Comparison of ENCODE assay signal across 12 cellular contexts in genomic region chr9:37081507-37081906, GRCh38. TPM values are rescaled to one million over a fixed set of nuclear protein-coding genes. Genes with fewer than 3 reads are reported as not detected.
DNase-seq lines count a peak whose midpoint lies in the region; ATAC-seq and TF ChIP-seq lines count a peak whose summit lies in the region.
"Not testable (repeated sequence)": the region's sequence is repeated elsewhere in the genome, so short reads cannot be mapped to it uniquely, and the experiment has no call there.
"Had no signal": no experiment of that assay in that cellular context is flagged by ENCODE, and none has a peak within 500 bp of the region (broad histone marks: within the 10 kb centered on the region; RNA-seq: fewer than 3 reads in every experiment).

No MANE protein-coding gene starts in this region.

- not testable (repeated sequence) for H3K36me3 ChIP-seq in GM23338 (ENCODE audit: insufficient read depth); PC-9 (ENCODE audit: low read depth); left ventricle myocardium inferior

- not testable (repeated sequence) for H3K9me3 Mint-ChIP-seq in CD4-positive, alpha-beta T cell; GM23338; activated CD4-positive, alpha-beta memory T cell treated with anti-CD3 and anti-CD28 coated beads, Interleukin-2, amount 10 ng/mL, durations not matched to agents 7 days and 5 days; activated naive CD8-positive, alpha-beta T cell treated with anti-CD3 and anti-CD28 coated beads for 36 hours; natural killer cell treated with Interleukin-12 subunit alpha and Interleukin-12 subunit beta and Interleukin-15 and Interleukin-18, amount 100 ng/mL, for 72 hours; stimulated activated memory B cell treated with anti-CD40 and anti-IgM and Interleukin-4, amounts not matched to agents 10 μg/mL and 1 μg/mL and 100 μg/mL, for 72 hours

- H3K4me1 Mint-ChIP-seq in CD4-positive, alpha-beta T cell (ENCODE audit: low read depth) = peaks cover 72% of the 10 kb centered on the region
- H3K4me1 Mint-ChIP-seq in GM23338 = peaks cover 17% of the 10 kb centered on the region
- peaks cover 49% of the 10 kb centered on the region for H3K4me1 Mint-ChIP-seq in activated CD4-positive, alpha-beta memory T cell treated with anti-CD3 and anti-CD28 coated beads, Interleukin-2, amount 10 ng/mL, durations not matched to agents 7 days and 5 days
- H3K4me1 Mint-ChIP-seq in activated naive CD8-positive, alpha-beta T cell treated with anti-CD3 and anti-CD28 coated beads for 36 hours = peaks cover 51% of the 10 kb centered on the region
- H3K4me1 Mint-ChIP-seq in natural killer cell treated with Interleukin-12 subunit alpha and Interleukin-12 subunit beta and Interleukin-15 and Interleukin-18, amount 100 ng/mL, for 72 hours (ENCODE audit: low read depth in 2 of 2) = peaks cover 23 to 35% of the 10 kb centered on the region in 2 donors
- H3K4me1 Mint-ChIP-seq in stimulated activated memory B cell treated with anti-CD40 and anti-IgM and Interleukin-4, amounts not matched to agents 10 μg/mL and 1 μg/mL and 100 μg/mL, for 72 hours = peaks cover 67% of the 10 kb centered on the region

- CTCF ChIA-PET in CD4-positive, alpha-beta T cell (lab: Charles Lee) = interaction anchor here (0.7 to 1.5 kb wide), 3 partner anchors 38 to 43 kb away, joined by 3 to 4 read pairs (median 3); no protein-coding TSS in a partner anchor
- CTCF ChIA-PET in PC-9 (lab: Charles Lee) = interaction anchor here (0.6 kb wide), 1 partner anchor 649 kb away, joined by 8 read pairs; no protein-coding TSS in a partner anchor
- CTCF ChIA-PET in activated CD4-positive, alpha-beta memory T cell treated with anti-CD3 and anti-CD28 coated beads, Interleukin-2, amount 10 ng/mL, durations not matched to agents 7 days and 5 days (lab: Charles Lee) = interaction anchor here (1.2 kb wide), 1 partner anchor 39 kb away, joined by 3 read pairs; the partner anchor contains the start of gene ZCCHC7

- not testable (repeated sequence) for BruUV-seq in PC-9 (replicated peaks; lab: Mats Ljungman, UMichigan)

- not testable (repeated sequence) for H3K9me2 ChIP-seq in GM23338 (ENCODE audit: insufficient read depth); PC-9 (ENCODE audit: insufficient read depth)

- not testable (repeated sequence) for ATAC-seq in CD4-positive, alpha-beta T cell (ENCODE audit: poor library complexity); GM23338; natural killer cell treated with Interleukin-12 subunit alpha and Interleukin-12 subunit beta and Interleukin-15 and Interleukin-18, amount 100 ng/mL, for 72 hours; stimulated activated memory B cell treated with anti-CD40 and anti-IgM and Interleukin-4, amounts not matched to agents 10 μg/mL and 1 μg/mL and 100 μg/mL, for 72 hours

- not testable (repeated sequence) for H2AFZ ChIP-seq in GM23338, PC-9

- not testable (repeated sequence) for H3K27ac ChIP-seq in CD4-positive, alpha-beta T cell (ENCODE audit: low read depth, low read length); GM23338 (ENCODE audit: low read depth); PC-9; left ventricle myocardium inferior (replicated peaks)

- peaks cover 57% of the 10 kb centered on the region for H3K79me2 ChIP-seq in GM23338 (replicated peaks; ENCODE audit: insufficient read depth)
- H3K79me2 ChIP-seq in PC-9 (ENCODE audit: low read depth) = peaks cover 39% of the 10 kb centered on the region

- H3K27me3 Mint-ChIP-seq in CD4-positive, alpha-beta T cell; activated CD4-positive, alpha-beta memory T cell treated with anti-CD3 and anti-CD28 coated beads, Interleukin-2, amount 10 ng/mL, durations not matched to agents 7 days and 5 days; activated naive CD8-positive, alpha-beta T cell treated with anti-CD3 and anti-CD28 coated beads for 36 hours; natural killer cell treated with Interleukin-12 subunit alpha and Interleukin-12 subunit beta and Interleukin-15 and Interleukin-18, amount 100 ng/mL, for 72 hours; stimulated activated memory B cell treated with anti-CD40 and anti-IgM and Interleukin-4, amounts not matched to agents 10 μg/mL and 1 μg/mL and 100 μg/mL, for 72 hours: not testable (repeated sequence)
- peaks cover 20% of the 10 kb centered on the region for H3K27me3 Mint-ChIP-seq in GM23338 (ENCODE audit: insufficient read depth, low read depth, poor library complexity)

- DNase-seq in CD4-positive, alpha-beta T cell; GM23338 (ENCODE audit: low spot score); PC-9; activated CD4-positive, alpha-beta memory T cell treated with anti-CD3 and anti-CD28 coated beads, Interleukin-2, amount 10 ng/mL, durations not matched to agents 7 days and 5 days; activated naive CD8-positive, alpha-beta T cell treated with anti-CD3 and anti-CD28 coated beads for 36 hours; left ventricle myocardium inferior; natural killer cell treated with Interleukin-12 subunit alpha and Interleukin-12 subunit beta and Interleukin-15 and Interleukin-18, amount 100 ng/mL, for 72 hours (ENCODE audit: low spot score): not testable (repeated sequence)

- H3K27me3 ChIP-seq in CD4-positive, alpha-beta T cell (ENCODE audit: control insufficient read depth, insufficient read depth, low read length); PC-9 (ENCODE audit: insufficient read depth, low read depth); left ventricle myocardium inferior (ENCODE audit: low read depth): not testable (repeated sequence)
- peaks cover 13% of the 10 kb centered on the region for H3K27me3 ChIP-seq in GM23338 (ENCODE audit: insufficient read depth)

- POLR2A ChIA-PET in CD4-positive, alpha-beta T cell (lab: Charles Lee) = interaction anchor here (0.9 to 5.9 kb wide), 2 partner anchors 8 to 39 kb away, joined by 3 to 107 read pairs; partner anchors contain the start of gene ZCCHC7
- POLR2A ChIA-PET in PC-9 (lab: Charles Lee; ENCODE audit: unreplicated experiment) = not testable (repeated sequence)
- POLR2A ChIA-PET in activated CD4-positive, alpha-beta memory T cell treated with anti-CD3 and anti-CD28 coated beads, Interleukin-2, amount 10 ng/mL, durations not matched to agents 7 days and 5 days (lab: Charles Lee) = interaction anchor here (2.5 kb wide), 1 partner anchor 39 kb away, joined by 12 read pairs; the partner anchor contains the start of gene ZCCHC7

- H3K4me2 ChIP-seq in GM23338 = not testable (repeated sequence)
- H3K4me2 ChIP-seq in PC-9 = peak overlapping the region; percentile 82; the same call in 1 of the 2 replicates

- peak overlapping the region; percentile 97 for H3K4me3 Mint-ChIP-seq in CD4-positive, alpha-beta T cell
- peak overlapping the region; percentile 96 for H3K4me3 Mint-ChIP-seq in GM23338
- peak overlapping the region; percentile 94 for H3K4me3 Mint-ChIP-seq in activated CD4-positive, alpha-beta memory T cell treated with anti-CD3 and anti-CD28 coated beads, Interleukin-2, amount 10 ng/mL, durations not matched to agents 7 days and 5 days
- peak overlapping the region; percentile 97 for H3K4me3 Mint-ChIP-seq in activated naive CD8-positive, alpha-beta T cell treated with anti-CD3 and anti-CD28 coated beads for 36 hours
- H3K4me3 Mint-ChIP-seq in natural killer cell treated with Interleukin-12 subunit alpha and Interleukin-12 subunit beta and Interleukin-15 and Interleukin-18, amount 100 ng/mL, for 72 hours = peak overlapping the region; percentile 94
- H3K4me3 Mint-ChIP-seq in stimulated activated memory B cell treated with anti-CD40 and anti-IgM and Interleukin-4, amounts not matched to agents 10 μg/mL and 1 μg/mL and 100 μg/mL, for 72 hours = peak overlapping the region; percentile 98

- H3K9me3 ChIP-seq in CD4-positive, alpha-beta T cell (ENCODE audit: control insufficient read depth, low read length); PC-9 (ENCODE audit: insufficient read depth, low read depth); left ventricle myocardium inferior (replicated peaks): not testable (repeated sequence)

- intact Hi-C loops in CD4-positive, alpha-beta T cell (cut with DNase I, micrococcal nuclease) = loop anchor here in 1 of 2 experiments (2.0 kb wide), 1 partner anchor 45 kb away; no protein-coding TSS in a partner anchor
- intact Hi-C loops in PC-9 (cut with micrococcal nuclease; ENCODE audit: unreplicated experiment) = loop anchor here (5.0 kb wide), 1 partner anchor 41 kb away; the partner anchor contains the start of gene ZCCHC7
- intact Hi-C loops in left ventricle myocardium inferior (cut with micrococcal nuclease) = not testable (repeated sequence)

- H3K4me1 ChIP-seq in GM23338 (ENCODE audit: insufficient read depth) (peaks cover 21% of the 10 kb centered on the region; the same call in 1 of the 2 replicates), left ventricle myocardium inferior (peaks cover 43% of the 10 kb centered on the region)
- H3K4me1 ChIP-seq in PC-9 (replicated peaks; ENCODE audit: insufficient read depth) = not testable (repeated sequence)

- TF ChIP-seq CTCF in CD4-positive, alpha-beta T cell (IDR thresholded peaks at IDR 0.05); GM23338 (conservative IDR thresholded peaks at IDR 0.05; ENCODE audit: low read depth in 2 of 2); PC-9 (conservative IDR thresholded peaks at IDR 0.05); left ventricle myocardium inferior (IDR thresholded peaks at IDR 0.05; ENCODE audit: borderline replicate concordance): not testable (repeated sequence)

- H3F3A ChIP-seq in GM23338 (replicated peaks; ENCODE audit: low read depth); PC-9 (ENCODE audit: insufficient read depth, low read depth): not testable (repeated sequence)

- H3K4me3 ChIP-seq in GM23338, PC-9: not testable (repeated sequence)
- H3K4me3 ChIP-seq in left ventricle myocardium inferior = peak overlapping the region; percentile 4

- peaks cover 49% of the 10 kb centered on the region for H3K36me3 Mint-ChIP-seq in CD4-positive, alpha-beta T cell (ENCODE audit: low read depth)
- not testable (repeated sequence) for H3K36me3 Mint-ChIP-seq in GM23338 (ENCODE audit: low read depth); natural killer cell treated with Interleukin-12 subunit alpha and Interleukin-12 subunit beta and Interleukin-15 and Interleukin-18, amount 100 ng/mL, for 72 hours
- H3K36me3 Mint-ChIP-seq in activated CD4-positive, alpha-beta memory T cell treated with anti-CD3 and anti-CD28 coated beads, Interleukin-2, amount 10 ng/mL, durations not matched to agents 7 days and 5 days (ENCODE audit: low read depth) = peaks cover 37% of the 10 kb centered on the region
- H3K36me3 Mint-ChIP-seq in activated naive CD8-positive, alpha-beta T cell treated with anti-CD3 and anti-CD28 coated beads for 36 hours = peaks cover 35% of the 10 kb centered on the region
- H3K36me3 Mint-ChIP-seq in stimulated activated memory B cell treated with anti-CD40 and anti-IgM and Interleukin-4, amounts not matched to agents 10 μg/mL and 1 μg/mL and 100 μg/mL, for 72 hours = peaks cover 25% of the 10 kb centered on the region

- H3K27ac Mint-ChIP-seq in CD4-positive, alpha-beta T cell = peak overlapping the region; percentile 93
- H3K27ac Mint-ChIP-seq in GM23338; activated CD4-positive, alpha-beta memory T cell treated with anti-CD3 and anti-CD28 coated beads, Interleukin-2, amount 10 ng/mL, durations not matched to agents 7 days and 5 days; activated naive CD8-positive, alpha-beta T cell treated with anti-CD3 and anti-CD28 coated beads for 36 hours: not testable (repeated sequence)
- H3K27ac Mint-ChIP-seq in natural killer cell treated with Interleukin-12 subunit alpha and Interleukin-12 subunit beta and Interleukin-15 and Interleukin-18, amount 100 ng/mL, for 72 hours = peak overlapping the region in 1 of 2 donors; percentile 98
- H3K27ac Mint-ChIP-seq in stimulated activated memory B cell treated with anti-CD40 and anti-IgM and Interleukin-4, amounts not matched to agents 10 μg/mL and 1 μg/mL and 100 μg/mL, for 72 hours = peak overlapping the region; percentile 97

- peaks cover 13% of the 10 kb centered on the region for H4K20me1 ChIP-seq in GM23338 (replicated peaks; ENCODE audit: insufficient read depth)
- H4K20me1 ChIP-seq in PC-9 (ENCODE audit: insufficient read depth) = not testable (repeated sequence)

RNA-seq across cellular contexts. Expression of gene ZCCHC7, which starts 38.9 kb away (rescaled TPM):
- total RNA-seq in CD4-positive, alpha-beta T cell = 10 to 100 TPM; 40.7 to 41.0 TPM
- total RNA-seq in GM23338 (2014; rRNA removed; shearing (Covaris generic)) = 26.7 and 29.8 TPM in 2 replicates
- 34.3 and 38.8 TPM in 2 replicates for polyA plus RNA-seq in GM23338 (2016; fragmentation: Nextera tagmentation; extraction: Ambion mirVana)
- total RNA-seq in PC-9 (2021) (14.1 and 15.9 TPM in 2 replicates), left ventricle myocardium inferior (8.1 TPM)
- 10 to 100 TPM; 20.9 to 21.9 TPM for total RNA-seq in activated CD4-positive, alpha-beta memory T cell treated with anti-CD3 and anti-CD28 coated beads, Interleukin-2, amount 10 ng/mL, durations not matched to agents 7 days and 5 days
- 10 to 100 TPM; 35.4 to 37.5 TPM for total RNA-seq in activated naive CD8-positive, alpha-beta T cell treated with anti-CD3 and anti-CD28 coated beads for 36 hours
- total RNA-seq in natural killer cell treated with Interleukin-12 subunit alpha and Interleukin-12 subunit beta and Interleukin-15 and Interleukin-18, amount 100 ng/mL, for 72 hours = 10 to 100 TPM; 20.7 to 25.7 TPM

RNA-seq across cellular contexts. Expression of gene PAX5, which starts 47.4 kb away (rescaled TPM):
- under 1 TPM; 0.03 to 0.11 TPM for total RNA-seq in CD4-positive, alpha-beta T cell
- 0.17 and 0.27 TPM in 2 replicates for total RNA-seq in GM23338 (2014; rRNA removed; shearing (Covaris generic))
- polyA plus RNA-seq in GM23338 (2016; fragmentation: Nextera tagmentation; extraction: Ambion mirVana) = 0.30 and 0.60 TPM in 2 replicates
- total RNA-seq in PC-9 (2021) = not detected in 2 replicates
- total RNA-seq in activated CD4-positive, alpha-beta memory T cell treated with anti-CD3 and anti-CD28 coated beads, Interleukin-2, amount 10 ng/mL, durations not matched to agents 7 days and 5 days = under 1 TPM; 0.05 to 0.15 TPM
- total RNA-seq in activated naive CD8-positive, alpha-beta T cell treated with anti-CD3 and anti-CD28 coated beads for 36 hours = 1 to 10 TPM; 2.2 to 2.4 TPM
- total RNA-seq in left ventricle myocardium inferior = not detected
- total RNA-seq in natural killer cell treated with Interleukin-12 subunit alpha and Interleukin-12 subunit beta and Interleukin-15 and Interleukin-18, amount 100 ng/mL, for 72 hours = 1 to 10 TPM in 1 of 2 donors, under 1 TPM in 1; 0.29 to 2.1 TPM
- total RNA-seq: dermis microvascular lymphatic vessel endothelial cell, IMR-90, kidney epithelial cell, M059J had no signal
- polyA plus RNA-seq: IMR-90 had no signal
